In genomic region chr5:138809391-138809790, GRCh38 we compare ENCODE assay signal across 1 cellular context.
TF ChIP-seq lines count a peak whose summit lies in the region.

No MANE protein-coding gene starts in this region.

TF ChIP-seq in IMR-90, 13 proteins besides CTCF, POLR2A, EP300 and RAD21 (continued from another document):
- TF ChIP-seq CEBPB (IDR thresholded peaks at IDR 0.05; ENCODE audit: low read depth, low read length) (no peak), BHLHE40 (IDR thresholded peaks at IDR 0.05; ENCODE audit: low read depth, low read length) (no peak)
TF ChIP-seq in IMR-90: peak in this region for 0.
